In the genomic region with DNA sequence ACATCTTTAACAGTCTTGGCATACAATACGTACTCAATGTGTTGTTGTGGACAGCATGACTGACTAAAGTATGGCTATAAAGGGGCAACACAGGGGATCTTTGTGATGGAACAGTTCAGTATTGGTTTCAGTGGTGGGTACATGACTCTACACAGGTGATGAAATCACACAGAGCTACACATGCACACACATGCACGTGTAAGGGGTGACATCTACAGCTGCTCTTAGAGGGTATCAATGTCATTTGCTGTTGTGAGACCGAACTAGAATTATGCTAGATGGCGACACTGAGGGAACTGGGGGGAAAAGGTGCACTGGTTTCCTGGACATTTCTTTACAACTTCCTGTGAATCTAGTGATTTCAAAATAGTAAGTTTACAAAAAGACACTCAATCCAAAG, we compare ENCODE assay signal across 17 cellular contexts. TPM values are rescaled to one million over a fixed set of nuclear protein-coding genes. Genes with fewer than 3 reads are reported as not detected.
DNase-seq lines count a peak whose midpoint lies in the region; ATAC-seq and TF ChIP-seq lines count a peak whose summit lies in the region.
"Had no signal": no experiment of that assay in that cellular context is flagged by ENCODE, and none has a peak within 500 bp of the region (broad histone marks: within the 10 kb centered on the region; RNA-seq: fewer than 3 reads in every experiment).

No MANE protein-coding gene starts in this region.

- ATAC-seq in CD8-positive, alpha-beta T cell = no peak
- no peak for ATAC-seq in central memory CD8-positive, alpha-beta T cell (replicated peaks; ENCODE audit: extremely low read depth, poor library complexity, severe bottlenecking)
- ATAC-seq in mucosa of descending colon = no peak

- H3K9ac ChIP-seq in rectal smooth muscle tissue (ENCODE audit: low read length) = no peak overlapping the region

- H3K4me1 Mint-ChIP-seq in CD8-positive, alpha-beta T cell (ENCODE audit: low read depth) = peaks cover 96% of the 10 kb centered on the region
- H3K4me1 Mint-ChIP-seq in central memory CD8-positive, alpha-beta T cell = peaks cover 91% of the 10 kb centered on the region
- H3K4me1 Mint-ChIP-seq: brain had no signal

- TF ChIP-seq POLR2A in lower leg skin (IDR thresholded peaks at IDR 0.05) = no peak

- CTCF ChIA-PET in CD8-positive, alpha-beta T cell (lab: Charles Lee) = interaction anchor here (1.2 to 10.4 kb wide), 3 partner anchors 10 to 20 kb away, joined by 3 to 110 read pairs (median 23); a partner anchor contains a TSS

- no peak overlapping the region for H3K4me3 Mint-ChIP-seq in CD8-positive, alpha-beta T cell
- H3K4me3 Mint-ChIP-seq in central memory CD8-positive, alpha-beta T cell = peak overlapping the region; percentile 27
- H3K4me3 Mint-ChIP-seq: brain had no signal

- intact Hi-C loops in CD8-positive, alpha-beta T cell (cut with DNase I, micrococcal nuclease) = no loop called here
- intact Hi-C loops in lower leg skin (cut with DNase I; ENCODE audit: low total_unique reads) = no loop called here
- intact Hi-C loops in mucosa of descending colon (cut with DNase I, micrococcal nuclease) = no loop called here

- no peaks in the 10 kb centered on the region for H3K36me3 Mint-ChIP-seq in CD8-positive, alpha-beta T cell
- H3K36me3 Mint-ChIP-seq in central memory CD8-positive, alpha-beta T cell (ENCODE audit: insufficient read depth) = peaks cover 10% of the 10 kb centered on the region
- H3K36me3 Mint-ChIP-seq: brain had no signal

- H3K27ac ChIP-seq in CD8-positive, alpha-beta T cell (ENCODE audit: low read depth, low read length) = no peak overlapping the region
- H3K27ac ChIP-seq in KOPT-K1 (ENCODE audit: low read depth, low read length, poor library complexity, severe bottlenecking) (peak overlapping the region; percentile 94), rectal smooth muscle tissue (ENCODE audit: low read depth, low read length) (peak overlapping the region; percentile 41)
- H3K27ac ChIP-seq: C4-2B, PC-9 had no signal

- DNase-seq in CD8-positive, alpha-beta T cell = no peak
- DNase-seq in central memory CD8-positive, alpha-beta T cell (ENCODE audit: low spot score in 2 of 2) = no peak
- DNase-seq in NCI-H187 treated with DMSO at 0.1 percent for 48 hours (lab: John Stamatoyannopoulos, UW) = no peak
- no peak for DNase-seq in lower leg skin (ENCODE audit: low spot score in 2 of 2)
- no peak for DNase-seq in UCSD-AML1 (lab: John Stamatoyannopoulos, UW; ENCODE audit: unreplicated experiment)
- no peak for DNase-seq in mucosa of descending colon
- DNase-seq: activated CD4-positive, alpha-beta T cell treated with anti-CD3 and anti-CD28 coated beads for 4 hours; DMS79 treated with DMSO at 0.1 percent for 48 hours; HCEC 1CT; NCI-H1436; NCI-H510A; PC-9; T-helper 2 cell had no signal

- no peaks in the 10 kb centered on the region for H3K27me3 Mint-ChIP-seq in CD8-positive, alpha-beta T cell (ENCODE audit: low read depth)
- no peaks in the 10 kb centered on the region for H3K27me3 Mint-ChIP-seq in central memory CD8-positive, alpha-beta T cell

- WGBS in lower leg skin, 2 donors = 74 to 80% methylated on average over 4 of the region's 4 CpGs

- no peaks in the 10 kb centered on the region for H3K36me3 ChIP-seq in CD8-positive, alpha-beta T cell (ENCODE audit: insufficient read depth, low read length)
- H3K36me3 ChIP-seq in KOPT-K1 (ENCODE audit: insufficient read depth, low read length) (no peaks in the 10 kb centered on the region), rectal smooth muscle tissue (ENCODE audit: control insufficient read depth, insufficient read depth, low read length) (no peaks in the 10 kb centered on the region), mucosa of descending colon (ENCODE audit: low read depth) (no peaks in the 10 kb centered on the region)

- no peaks in the 10 kb centered on the region for H3K9me3 ChIP-seq in CD8-positive, alpha-beta T cell (ENCODE audit: low read length)
- H3K9me3 ChIP-seq in KOPT-K1 (ENCODE audit: insufficient read depth, low read length, poor library complexity, severe bottlenecking) = no peaks in the 10 kb centered on the region
- H3K9me3 ChIP-seq in mucosa of descending colon = no peaks in the 10 kb centered on the region

- no peak for TF ChIP-seq CTCF in CD8-positive, alpha-beta T cell (IDR thresholded peaks at IDR 0.05)
- no peak for TF ChIP-seq CTCF in lower leg skin (IDR thresholded peaks at IDR 0.05)
- TF ChIP-seq CTCF in mucosa of descending colon (IDR thresholded peaks at IDR 0.05) = no peak

- H3K9me3 Mint-ChIP-seq in CD8-positive, alpha-beta T cell = no peaks in the 10 kb centered on the region
- no peaks in the 10 kb centered on the region for H3K9me3 Mint-ChIP-seq in central memory CD8-positive, alpha-beta T cell

- no peak overlapping the region for H3K4me3 ChIP-seq in CD8-positive, alpha-beta T cell (ENCODE audit: low read depth, low read length)
- H3K4me3 ChIP-seq in rectal smooth muscle tissue (ENCODE audit: low read length) (no peak overlapping the region), lower leg skin (ENCODE audit: low read depth, poor library complexity, severe bottlenecking) (no peak overlapping the region), mucosa of descending colon (no peak overlapping the region)
- H3K4me3 ChIP-seq: PC-9 had no signal

- H3K27me3 ChIP-seq in CD8-positive, alpha-beta T cell (ENCODE audit: insufficient read depth, low read length) = no peaks in the 10 kb centered on the region
- H3K27me3 ChIP-seq in rectal smooth muscle tissue (ENCODE audit: control insufficient read depth, insufficient read depth, low read length) = no peaks in the 10 kb centered on the region

- H3K27ac Mint-ChIP-seq in CD8-positive, alpha-beta T cell = peak overlapping the region; percentile 80
- peak overlapping the region; percentile 91 for H3K27ac Mint-ChIP-seq in central memory CD8-positive, alpha-beta T cell (ENCODE audit: low read depth)

- POLR2A ChIA-PET in CD8-positive, alpha-beta T cell (lab: Charles Lee) = no interaction called here

- peaks cover 63% of the 10 kb centered on the region for H3K4me1 ChIP-seq in CD8-positive, alpha-beta T cell (ENCODE audit: insufficient read depth, low read length)
- peaks cover 22% of the 10 kb centered on the region for H3K4me1 ChIP-seq in rectal smooth muscle tissue (ENCODE audit: control insufficient read depth, insufficient read depth, low read length)
- no peaks in the 10 kb centered on the region for H3K4me1 ChIP-seq in mucosa of descending colon (ENCODE audit: low read depth)

RNA-seq across cellular contexts. Expression of a gene that starts 22.1 kb away (rescaled TPM):
- total RNA-seq in CD8-positive, alpha-beta T cell = 1 to 10 TPM; 5.0 to 5.6 TPM
- total RNA-seq in lower leg skin (1 to 10 TPM in 3 of 4 donors, under 1 TPM in 1; 0.30 to 1.8 (median 1.4) TPM), mucosa of descending colon (1 to 10 TPM; 1.3 to 3.4 (median 2.5) TPM)

RNA-seq across cellular contexts. Expression of a gene that starts 33.9 kb away (rescaled TPM):
- 10 to 100 TPM; 68.0 to 72.8 TPM for total RNA-seq in CD8-positive, alpha-beta T cell
- total RNA-seq in lower leg skin = 10 to 100 TPM; 25.8 to 33.9 (median 29.3) TPM
- total RNA-seq in mucosa of descending colon = 10 to 100 TPM; 29.4 to 36.0 (median 31.7) TPM
